Comparison of ENCODE assay signal across 8 cellular contexts in the genomic region with DNA sequence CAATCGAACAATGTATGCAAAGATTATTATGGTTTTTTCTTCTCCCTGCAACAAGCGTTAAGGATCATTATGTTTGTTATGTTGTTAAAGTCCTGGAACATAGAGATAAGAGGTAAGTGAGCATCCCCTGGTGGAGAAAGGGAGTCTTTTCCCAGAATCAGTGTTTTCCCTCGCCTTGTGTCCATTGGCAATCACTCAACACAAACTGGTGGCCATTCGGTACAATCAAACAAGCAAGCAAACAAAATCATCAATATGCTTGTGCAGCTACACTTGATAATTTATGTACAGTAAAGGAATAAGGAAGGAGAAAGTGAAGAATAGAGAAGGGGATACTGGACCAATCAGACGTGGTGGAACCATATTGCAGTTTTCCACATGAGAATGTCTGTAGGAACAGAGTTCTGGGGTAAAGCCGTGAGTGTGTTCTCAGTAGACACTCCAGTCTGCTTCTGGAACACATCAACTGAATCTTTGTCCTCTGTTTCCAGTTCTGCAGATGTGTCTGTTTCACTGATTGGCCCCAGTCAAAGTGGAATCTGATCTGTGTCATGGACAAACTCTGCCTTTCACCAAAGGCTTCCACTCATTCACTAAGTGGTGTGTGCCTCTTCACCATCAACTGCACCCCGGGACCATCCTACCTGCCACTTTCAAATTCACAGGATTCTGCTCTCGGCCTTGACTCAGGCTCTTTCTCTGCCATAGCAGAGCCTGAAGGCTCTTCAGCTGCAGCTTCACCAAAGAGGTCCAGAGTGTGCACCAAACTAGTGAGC.
DNase-seq lines count a peak whose midpoint lies in the region; ATAC-seq and TF ChIP-seq lines count a peak whose summit lies in the region.

No MANE protein-coding gene starts in this region.

- H3K4me3 ChIP-seq in foreskin fibroblast (ENCODE audit: low read depth in 1 of 2, low read length in 2 of 2) (no peak overlapping the region), upper lobe of left lung (no peak overlapping the region)

- H3K27ac Mint-ChIP-seq in T-helper 17 cell: no peak overlapping the region

- peaks cover 11% of the 10 kb centered on the region for H3K4me1 Mint-ChIP-seq in T-helper 17 cell

- H3K4me1 ChIP-seq in upper lobe of left lung: peaks cover 7 to 20% (median 13%) of the 10 kb centered on the region in 4 donors

- 45 to 52% methylated on average over 8 of the region's 8 CpGs for WGBS in upper lobe of left lung, 2 donors

- no peaks in the 10 kb centered on the region for H3K36me3 ChIP-seq in upper lobe of left lung

- TF ChIP-seq EP300 in upper lobe of left lung (IDR thresholded peaks at IDR 0.05): no peak

- TF ChIP-seq CTCF in foreskin fibroblast (IDR thresholded peaks at IDR 0.05; ENCODE audit: low read depth, low read length) (peak; percentile 70), upper lobe of left lung (IDR thresholded peaks at IDR 0.05) (peak; percentile 21 to 64 (median 44))

- H3K36me3 Mint-ChIP-seq in T-helper 17 cell (ENCODE audit: low read depth): peaks cover 3% of the 10 kb centered on the region

- H3K9me3 ChIP-seq in upper lobe of left lung (no peaks in the 10 kb centered on the region), T-helper 17 cell (ENCODE audit: control insufficient read depth, low read length, poor library complexity, severe bottlenecking) (no peaks in the 10 kb centered on the region)

- in situ Hi-C loops in Caki2 (cut with HindIII; ENCODE audit: low pct_unique_long_range_greater_than_20kb, low sequenced_read_pairs): no loop called here

- ATAC-seq in upper lobe of left lung (ENCODE audit: low FRiP score in 2 of 2) (no peak), T-helper 17 cell (no peak), GM18505 (IDR thresholded peaks at IDR 0.05; ENCODE audit: unreplicated experiment) (no peak)

- TF ChIP-seq POLR2A in upper lobe of left lung (IDR thresholded peaks at IDR 0.05) (no peak), GM18505 (IDR thresholded peaks at IDR 0.05; ENCODE audit: borderline replicate concordance, extremely low read depth, insufficient read depth, insufficient read length) (no peak)

- H3K27me3 Mint-ChIP-seq in T-helper 17 cell: no peaks in the 10 kb centered on the region

- no peaks in the 10 kb centered on the region for H3K27me3 ChIP-seq in upper lobe of left lung

- DNase-seq in Caki2 (ENCODE audit: low read depth) (peak; percentile 21), HPDE6-E6E7 (ENCODE audit: extremely low spot score) (peak; percentile 49), RPMI8226 (peak; percentile 24), foreskin fibroblast (peak; percentile 26 to 72), upper lobe of left lung (no peak), T-helper 17 cell (no peak)
- no peak for DNase-seq in central memory CD4-positive, alpha-beta T cell

- no peak overlapping the region for H3K4me3 Mint-ChIP-seq in T-helper 17 cell

- no peak overlapping the region for H3K27ac ChIP-seq in upper lobe of left lung

Comparison
In these comparisons a context has a peak if more than half of its experiments do, and no peak if none do; other contexts are left out.
1. DNase-seq: peak in Caki2 (single experiment), HPDE6-E6E7 (single experiment), RPMI8226 (single experiment) and foreskin fibroblast (2 of 2); none in upper lobe of left lung (0 of 2), central memory CD4-positive, alpha-beta T cell (single experiment) and T-helper 17 cell (0 of 3).